In the genomic region with DNA sequence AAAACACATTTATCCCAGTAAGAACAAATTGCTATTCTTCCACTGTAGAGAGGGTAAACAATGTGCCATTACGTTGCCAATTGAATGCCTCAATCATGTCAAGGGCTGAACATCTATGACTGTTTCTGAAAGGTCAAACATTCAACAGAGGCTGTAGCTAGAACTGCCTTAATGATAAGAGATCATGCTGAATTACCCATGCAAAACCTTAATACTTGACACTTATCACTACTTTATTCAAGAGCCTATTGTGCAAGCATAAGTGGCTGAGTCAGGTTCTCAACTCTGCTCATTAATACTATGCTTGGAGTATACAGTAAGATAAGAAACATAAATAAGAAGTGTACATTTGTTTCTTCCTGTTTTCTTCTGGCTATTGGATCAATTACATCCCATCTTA, we compare ENCODE assay signal across 5 cellular contexts. TPM values are rescaled to one million over a fixed set of nuclear protein-coding genes. Genes with fewer than 3 reads are reported as not detected.
"Had no signal": no experiment of that assay in that cellular context is flagged by ENCODE, and none has a peak within 500 bp of the region (broad histone marks: within the 10 kb centered on the region; RNA-seq: fewer than 3 reads in every experiment).

No MANE protein-coding gene starts in this region.

RNA-seq across cellular contexts. Expression of a gene that starts 23.3 kb away (rescaled TPM):
- total RNA-seq: GM23248, H4, H7, HepG2, HT1080 had no signal
- polyA plus RNA-seq: GM23248, HepG2 had no signal
